1 cellular context compared by ENCODE assay signal in the genomic region with DNA sequence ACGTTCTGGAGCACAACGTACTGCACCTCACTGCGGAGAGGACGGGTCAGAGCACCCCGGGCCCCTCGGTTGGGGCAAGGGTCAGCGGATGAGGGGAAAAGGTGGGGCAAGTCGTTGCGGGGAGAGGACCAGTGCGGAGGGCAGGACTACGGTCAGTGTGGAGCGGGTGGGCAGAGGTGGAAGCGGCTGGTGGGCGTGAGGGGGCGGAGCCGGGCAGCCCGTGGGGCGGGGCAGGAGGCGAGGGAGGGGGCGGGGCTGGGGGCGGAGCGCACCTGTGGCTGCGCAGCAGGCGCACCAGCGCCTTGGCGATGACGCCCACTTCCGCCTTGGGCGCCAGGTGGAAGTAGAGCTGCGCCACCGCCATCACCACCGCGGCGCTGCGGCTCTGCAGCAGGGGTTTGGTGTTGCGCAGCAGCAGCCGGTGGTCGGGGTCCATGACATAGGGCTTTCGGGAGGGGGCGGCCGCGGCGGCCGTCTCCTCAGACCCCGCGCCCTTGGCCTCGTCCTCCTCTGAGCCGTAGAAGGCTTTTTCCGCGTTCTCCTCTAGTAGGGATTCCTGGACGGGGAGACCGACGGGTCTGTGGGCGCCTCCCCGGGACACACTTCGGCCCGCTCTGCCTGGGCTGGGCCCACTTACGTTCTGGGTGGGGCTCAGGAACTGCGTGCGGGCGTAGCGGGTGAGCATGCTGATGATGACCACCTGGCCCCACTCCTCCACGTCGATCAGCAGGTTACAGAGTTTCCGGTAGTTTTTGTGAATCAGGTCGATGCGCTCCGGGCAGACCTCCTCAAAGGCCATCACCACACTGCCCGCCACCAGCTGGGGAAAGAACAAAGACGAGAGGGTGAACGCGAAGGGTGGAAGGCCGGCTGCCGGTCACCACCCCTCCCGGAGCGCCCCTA.
TF ChIP-seq lines count a peak whose summit lies in the region.

No MANE protein-coding gene starts in this region.

TF ChIP-seq in K562, 482 proteins besides CTCF, POLR2A, EP300 and RAD21 (continued from another document):
- TF ChIP-seq, protein P1, sequence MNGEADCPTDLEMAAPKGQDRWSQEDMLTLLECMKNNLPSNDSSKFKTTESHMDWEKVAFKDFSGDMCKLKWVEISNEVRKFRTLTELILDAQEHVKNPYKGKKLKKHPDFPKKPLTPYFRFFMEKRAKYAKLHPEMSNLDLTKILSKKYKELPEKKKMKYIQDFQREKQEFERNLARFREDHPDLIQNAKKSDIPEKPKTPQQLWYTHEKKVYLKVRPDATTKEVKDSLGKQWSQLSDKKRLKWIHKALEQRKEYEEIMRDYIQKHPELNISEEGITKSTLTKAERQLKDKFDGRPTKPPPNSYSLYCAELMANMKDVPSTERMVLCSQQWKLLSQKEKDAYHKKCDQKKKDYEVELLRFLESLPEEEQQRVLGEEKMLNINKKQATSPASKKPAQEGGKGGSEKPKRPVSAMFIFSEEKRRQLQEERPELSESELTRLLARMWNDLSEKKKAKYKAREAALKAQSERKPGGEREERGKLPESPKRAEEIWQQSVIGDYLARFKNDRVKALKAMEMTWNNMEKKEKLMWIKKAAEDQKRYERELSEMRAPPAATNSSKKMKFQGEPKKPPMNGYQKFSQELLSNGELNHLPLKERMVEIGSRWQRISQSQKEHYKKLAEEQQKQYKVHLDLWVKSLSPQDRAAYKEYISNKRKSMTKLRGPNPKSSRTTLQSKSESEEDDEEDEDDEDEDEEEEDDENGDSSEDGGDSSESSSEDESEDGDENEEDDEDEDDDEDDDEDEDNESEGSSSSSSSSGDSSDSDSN (IDR thresholded peaks at IDR 0.05; ENCODE audit: borderline replicate concordance in 1 of 2, low read depth in 2 of 2, low read length in 2 of 2) = peak in 1 of 2 experiments; percentile 21; a peak in 1 of 4 replicates
- TF ChIP-seq ZNF277 (CRISPR knock-in tag; IDR thresholded peaks at IDR 0.05; ENCODE audit: borderline replicate concordance) (no peak), FOXJ2 (tag; IDR thresholded peaks at IDR 0.05) (no peak), ARID2 (IDR thresholded peaks at IDR 0.05) (peak; percentile 20; the same call in 1 of the 2 replicates), TCF3 (CRISPR knock-in tag; IDR thresholded peaks at IDR 0.05) (0 out of 2 replicates have a peak, but pooled peaks have one; percentile 9), TAF7 (tag; IDR thresholded peaks at IDR 0.05) (peak; percentile 67), GTF2F1 (IDR thresholded peaks at IDR 0.05; ENCODE audit: low read depth, low read length) (no peak), ZNF263 (CRISPR knock-in tag; IDR thresholded peaks at IDR 0.05; ENCODE audit: borderline replicate concordance) (peak; percentile 59; the same call in 1 of the 2 replicates)
TF ChIP-seq in K562: peak in this region for 105.
